In the genomic region with DNA sequence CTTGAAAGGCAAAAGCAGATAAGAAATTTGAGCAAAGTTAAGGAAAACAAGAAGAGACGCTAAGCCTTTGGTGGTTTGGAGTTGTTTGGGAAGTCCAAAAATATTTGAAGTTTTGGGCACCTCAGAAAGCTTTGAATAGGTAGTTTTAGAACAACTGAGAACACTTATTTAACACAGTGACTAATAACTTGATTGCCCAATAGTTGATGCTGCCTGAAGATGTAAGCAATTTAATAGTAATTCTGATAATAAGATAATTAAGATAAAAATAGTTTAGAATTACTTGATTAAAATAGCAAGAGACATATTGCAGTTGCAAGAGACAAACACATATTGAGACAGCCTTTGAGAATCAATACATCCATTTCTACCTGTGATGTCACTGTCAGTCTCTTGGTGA, we compare ENCODE assay signal across 2 cellular contexts.
TF ChIP-seq lines count a peak whose summit lies in the region.

No MANE protein-coding gene starts in this region.

TF ChIP-seq in SK-N-SH, 30 proteins besides CTCF, POLR2A, EP300 and RAD21 (continued from another document):
- TF ChIP-seq SMC3 (IDR thresholded peaks at IDR 0.05; ENCODE audit: low read depth, low read length), result no peak
- TF ChIP-seq TEAD4 (IDR thresholded peaks at IDR 0.05; ENCODE audit: borderline replicate concordance, insufficient read depth), result no peak
- no peak for TF ChIP-seq TAF1 (IDR thresholded peaks at IDR 0.05; ENCODE audit: borderline replicate concordance, low read depth, low read length)
- no peak for TF ChIP-seq IRF3 (IDR thresholded peaks at IDR 0.05; ENCODE audit: low read depth, low read length)
- no peak for TF ChIP-seq CHD2 (IDR thresholded peaks at IDR 0.05; ENCODE audit: low read length, partially characterized antibody)
- TF ChIP-seq REST (IDR thresholded peaks at IDR 0.05; ENCODE audit: low read depth, low read length), result no peak
- TF ChIP-seq MEF2A (IDR thresholded peaks at IDR 0.05; ENCODE audit: borderline replicate concordance, low read depth), result no peak
- TF ChIP-seq RFX5 (IDR thresholded peaks at IDR 0.05; ENCODE audit: low read length), result no peak
- TF ChIP-seq GABPA (IDR thresholded peaks at IDR 0.05; ENCODE audit: low read depth), result no peak
- no peak for TF ChIP-seq EZH2phosphoT487 (IDR thresholded peaks at IDR 0.05; ENCODE audit: borderline replicate concordance, low read depth)
- no peak for TF ChIP-seq TCF12 (IDR thresholded peaks at IDR 0.05)
- TF ChIP-seq, protein P1, sequence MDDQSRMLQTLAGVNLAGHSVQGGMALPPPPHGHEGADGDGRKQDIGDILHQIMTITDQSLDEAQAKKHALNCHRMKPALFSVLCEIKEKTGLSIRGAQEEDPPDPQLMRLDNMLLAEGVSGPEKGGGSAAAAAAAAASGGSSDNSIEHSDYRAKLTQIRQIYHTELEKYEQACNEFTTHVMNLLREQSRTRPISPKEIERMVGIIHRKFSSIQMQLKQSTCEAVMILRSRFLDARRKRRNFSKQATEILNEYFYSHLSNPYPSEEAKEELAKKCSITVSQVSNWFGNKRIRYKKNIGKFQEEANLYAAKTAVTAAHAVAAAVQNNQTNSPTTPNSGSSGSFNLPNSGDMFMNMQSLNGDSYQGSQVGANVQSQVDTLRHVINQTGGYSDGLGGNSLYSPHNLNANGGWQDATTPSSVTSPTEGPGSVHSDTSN (IDR thresholded peaks at IDR 0.05), result no peak
- no peak for TF ChIP-seq FOSL2 (IDR thresholded peaks at IDR 0.05; ENCODE audit: borderline replicate concordance, low read depth)
- TF ChIP-seq, protein P2, sequence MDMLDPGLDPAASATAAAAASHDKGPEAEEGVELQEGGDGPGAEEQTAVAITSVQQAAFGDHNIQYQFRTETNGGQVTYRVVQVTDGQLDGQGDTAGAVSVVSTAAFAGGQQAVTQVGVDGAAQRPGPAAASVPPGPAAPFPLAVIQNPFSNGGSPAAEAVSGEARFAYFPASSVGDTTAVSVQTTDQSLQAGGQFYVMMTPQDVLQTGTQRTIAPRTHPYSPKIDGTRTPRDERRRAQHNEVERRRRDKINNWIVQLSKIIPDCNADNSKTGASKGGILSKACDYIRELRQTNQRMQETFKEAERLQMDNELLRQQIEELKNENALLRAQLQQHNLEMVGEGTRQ (IDR thresholded peaks at IDR 0.05; ENCODE audit: borderline replicate concordance, low read depth, low read length), result no peak

TF ChIP-seq in SK-N-SH treated with all-trans-retinoic acid at 6 μM for 48 hours, 23 proteins besides CTCF, POLR2A, EP300 and RAD21 (continued from another document):
- TF ChIP-seq BACH2 (CRISPR knock-in tag; IDR thresholded peaks at IDR 0.05; ENCODE audit: borderline replicate concordance) (no peak), CSRNP3 (CRISPR knock-in tag; IDR thresholded peaks at IDR 0.05) (no peak)
- TF ChIP-seq, protein P3, sequence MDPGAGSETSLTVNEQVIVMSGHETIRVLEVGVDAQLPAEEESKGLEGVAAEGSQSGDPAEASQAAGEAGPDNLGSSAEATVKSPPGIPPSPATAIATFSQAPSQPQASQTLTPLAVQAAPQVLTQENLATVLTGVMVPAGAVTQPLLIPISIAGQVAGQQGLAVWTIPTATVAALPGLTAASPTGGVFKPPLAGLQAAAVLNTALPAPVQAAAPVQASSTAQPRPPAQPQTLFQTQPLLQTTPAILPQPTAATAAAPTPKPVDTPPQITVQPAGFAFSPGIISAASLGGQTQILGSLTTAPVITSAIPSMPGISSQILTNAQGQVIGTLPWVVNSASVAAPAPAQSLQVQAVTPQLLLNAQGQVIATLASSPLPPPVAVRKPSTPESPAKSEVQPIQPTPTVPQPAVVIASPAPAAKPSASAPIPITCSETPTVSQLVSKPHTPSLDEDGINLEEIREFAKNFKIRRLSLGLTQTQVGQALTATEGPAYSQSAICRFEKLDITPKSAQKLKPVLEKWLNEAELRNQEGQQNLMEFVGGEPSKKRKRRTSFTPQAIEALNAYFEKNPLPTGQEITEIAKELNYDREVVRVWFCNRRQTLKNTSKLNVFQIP (CRISPR knock-in tag; IDR thresholded peaks at IDR 0.05; ENCODE audit: borderline replicate concordance, low read depth), result no peak
TF ChIP-seq in SK-N-SH treated with all-trans-retinoic acid at 6 μM for 48 hours: peak in this region for 0.
